In the genomic region with DNA sequence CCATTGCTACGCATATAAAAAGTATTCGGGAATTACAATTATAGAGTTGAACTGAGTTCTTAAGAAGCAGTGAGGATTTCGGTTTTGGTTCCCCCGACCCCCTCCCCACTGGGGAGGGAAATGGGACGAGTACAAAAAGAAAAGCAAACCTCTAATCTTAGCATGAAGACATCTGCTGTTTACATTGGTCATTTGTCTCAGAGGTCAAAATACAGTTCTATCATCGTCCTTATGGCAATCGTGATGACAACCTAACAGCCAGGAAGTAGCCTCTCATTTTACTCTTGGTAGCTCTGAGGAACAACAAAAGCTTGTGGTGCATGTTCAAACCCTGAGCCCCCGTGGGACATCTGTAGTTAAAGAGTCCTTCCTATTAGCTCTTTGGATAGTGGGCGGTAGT, we compare ENCODE assay signal across 1 cellular context.
TF ChIP-seq lines count a peak whose summit lies in the region.

No MANE protein-coding gene starts in this region.

TF ChIP-seq in IMR-90, 13 proteins besides CTCF, POLR2A, EP300 and RAD21:
- TF ChIP-seq MXI1 (IDR thresholded peaks at IDR 0.05; ENCODE audit: borderline replicate concordance, low read depth, low read length), result no peak
- TF ChIP-seq, protein P1, sequence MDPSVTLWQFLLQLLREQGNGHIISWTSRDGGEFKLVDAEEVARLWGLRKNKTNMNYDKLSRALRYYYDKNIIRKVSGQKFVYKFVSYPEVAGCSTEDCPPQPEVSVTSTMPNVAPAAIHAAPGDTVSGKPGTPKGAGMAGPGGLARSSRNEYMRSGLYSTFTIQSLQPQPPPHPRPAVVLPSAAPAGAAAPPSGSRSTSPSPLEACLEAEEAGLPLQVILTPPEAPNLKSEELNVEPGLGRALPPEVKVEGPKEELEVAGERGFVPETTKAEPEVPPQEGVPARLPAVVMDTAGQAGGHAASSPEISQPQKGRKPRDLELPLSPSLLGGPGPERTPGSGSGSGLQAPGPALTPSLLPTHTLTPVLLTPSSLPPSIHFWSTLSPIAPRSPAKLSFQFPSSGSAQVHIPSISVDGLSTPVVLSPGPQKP (IDR thresholded peaks at IDR 0.05; ENCODE audit: borderline replicate concordance, low read depth, low read length), result no peak
- TF ChIP-seq BHLHE40 (IDR thresholded peaks at IDR 0.05; ENCODE audit: low read depth, low read length), result no peak
- TF ChIP-seq CHD1 (IDR thresholded peaks at IDR 0.05; ENCODE audit: low read depth, low read length), result no peak
- TF ChIP-seq MAFK (IDR thresholded peaks at IDR 0.05; ENCODE audit: low read depth, low read length), result no peak
- TF ChIP-seq, protein P2, sequence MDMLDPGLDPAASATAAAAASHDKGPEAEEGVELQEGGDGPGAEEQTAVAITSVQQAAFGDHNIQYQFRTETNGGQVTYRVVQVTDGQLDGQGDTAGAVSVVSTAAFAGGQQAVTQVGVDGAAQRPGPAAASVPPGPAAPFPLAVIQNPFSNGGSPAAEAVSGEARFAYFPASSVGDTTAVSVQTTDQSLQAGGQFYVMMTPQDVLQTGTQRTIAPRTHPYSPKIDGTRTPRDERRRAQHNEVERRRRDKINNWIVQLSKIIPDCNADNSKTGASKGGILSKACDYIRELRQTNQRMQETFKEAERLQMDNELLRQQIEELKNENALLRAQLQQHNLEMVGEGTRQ (IDR thresholded peaks at IDR 0.05; ENCODE audit: low read depth, low read length), result no peak
- no peak for TF ChIP-seq RCOR1 (IDR thresholded peaks at IDR 0.05; ENCODE audit: insufficient replicate concordance, low read length)
- TF ChIP-seq CEBPB (IDR thresholded peaks at IDR 0.05; ENCODE audit: low read depth, low read length), result no peak
- TF ChIP-seq MAZ (IDR thresholded peaks at IDR 0.05; ENCODE audit: borderline replicate concordance, low read depth, low read length), result no peak
